Comparison of ENCODE assay signal across 12 cellular contexts in the genomic region with DNA sequence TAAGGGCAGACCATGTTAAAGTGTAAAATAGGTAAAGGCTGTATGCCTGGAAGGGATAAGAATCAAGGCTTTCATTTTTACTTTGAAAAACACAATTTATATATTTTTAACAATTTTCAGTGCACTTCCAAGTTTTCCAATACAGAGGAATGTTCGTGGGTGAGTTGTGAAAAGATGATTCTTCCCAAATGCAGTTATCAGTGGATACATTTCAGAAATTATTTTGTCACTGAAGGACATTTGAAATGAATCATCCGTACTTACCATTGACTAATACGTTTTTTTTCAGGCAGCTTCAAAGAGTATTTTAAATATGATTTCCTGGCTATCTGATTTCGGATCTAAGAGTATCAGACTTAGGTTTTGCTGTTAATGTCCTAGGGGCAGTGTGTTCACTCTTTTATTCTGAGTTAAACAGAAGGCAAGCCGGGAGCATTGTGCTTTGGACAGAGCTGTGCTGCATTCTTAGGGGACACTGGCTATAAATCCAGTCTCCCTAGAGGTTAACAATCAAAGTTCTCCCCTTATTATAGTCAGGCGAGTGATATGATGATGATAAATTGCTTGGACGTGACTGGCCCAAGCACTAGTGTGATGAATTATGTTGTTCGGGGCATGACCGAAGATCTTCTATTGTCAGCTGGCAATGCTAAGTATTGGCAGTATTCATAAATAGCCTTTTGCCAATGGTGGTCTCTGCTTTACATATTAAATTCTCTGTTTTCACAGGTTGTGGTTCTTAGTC. TPM values are rescaled to one million over a fixed set of nuclear protein-coding genes. Genes with fewer than 3 reads are reported as not detected.
A peak's percentile ranks its signal among the peaks of the same experiment; 100 is the strongest.
DNase-seq lines count a peak whose midpoint lies in the region; ATAC-seq and TF ChIP-seq lines count a peak whose summit lies in the region.
"Had no signal": no experiment of that assay in that cellular context is flagged by ENCODE, and none has a peak within 500 bp of the region (broad histone marks: within the 10 kb centered on the region; RNA-seq: fewer than 3 reads in every experiment).

No MANE protein-coding gene starts in this region.

- no peak for TF ChIP-seq EP300 in stomach (IDR thresholded peaks at IDR 0.05)

- H3K4me3 ChIP-seq in fibroblast of villous mesenchyme (ENCODE audit: low read depth, low read length) (no peak overlapping the region), stomach (peak overlapping the region in 2 of 4 donors; percentile 5 to 62)
- H3K4me3 ChIP-seq: uterus had no signal

- no peaks in the 10 kb centered on the region for H3K27me3 ChIP-seq in stomach
- H3K27me3 ChIP-seq: uterus had no signal

- peaks cover 33 to 54% (median 41%) of the 10 kb centered on the region in 4 donors for H3K4me1 ChIP-seq in stomach
- H3K4me1 ChIP-seq: uterus had no signal

- intact Hi-C loops in activated CD8-positive, alpha-beta T cell treated with anti-CD3 and anti-CD28 coated beads for 36 hours (cut with micrococcal nuclease) = no loop called here
- intact Hi-C loops in stomach (cut with DNase I; ENCODE audit: low total_unique reads) = no loop called here

- no peak for TF ChIP-seq POLR2A in stomach (IDR thresholded peaks at IDR 0.05)

- H3K27me3 Mint-ChIP-seq in activated CD8-positive, alpha-beta T cell treated with anti-CD3 and anti-CD28 coated beads for 36 hours = no peaks in the 10 kb centered on the region
- H3K27me3 Mint-ChIP-seq in activated CD8-positive, alpha-beta T cell treated with anti-CD3 and anti-CD28 coated beads, Interleukin-2, amount 10 ng/mL, durations not matched to agents 7 days and 5 days (ENCODE audit: low read depth) = no peaks in the 10 kb centered on the region
- H3K27me3 Mint-ChIP-seq in T-helper 17 cell = no peaks in the 10 kb centered on the region
- H3K27me3 Mint-ChIP-seq: B cell had no signal

- CTCF ChIA-PET in activated CD8-positive, alpha-beta T cell treated with anti-CD3 and anti-CD28 coated beads for 36 hours (lab: Charles Lee) = no interaction called here
- CTCF ChIA-PET in activated CD8-positive, alpha-beta T cell treated with anti-CD3 and anti-CD28 coated beads, Interleukin-2, amount 10 ng/mL, durations not matched to agents 7 days and 5 days (lab: Charles Lee) = no interaction called here

- H3K27ac Mint-ChIP-seq in activated CD8-positive, alpha-beta T cell treated with anti-CD3 and anti-CD28 coated beads for 36 hours = peak overlapping the region; percentile 57
- no peak overlapping the region for H3K27ac Mint-ChIP-seq in activated CD8-positive, alpha-beta T cell treated with anti-CD3 and anti-CD28 coated beads, Interleukin-2, amount 10 ng/mL, durations not matched to agents 7 days and 5 days
- peak overlapping the region; percentile 62 for H3K27ac Mint-ChIP-seq in T-helper 17 cell
- H3K27ac Mint-ChIP-seq: B cell had no signal

- H3K4me3 Mint-ChIP-seq in activated CD8-positive, alpha-beta T cell treated with anti-CD3 and anti-CD28 coated beads for 36 hours = peak overlapping the region; percentile 9
- no peak overlapping the region for H3K4me3 Mint-ChIP-seq in activated CD8-positive, alpha-beta T cell treated with anti-CD3 and anti-CD28 coated beads, Interleukin-2, amount 10 ng/mL, durations not matched to agents 7 days and 5 days
- peak overlapping the region; percentile 36 for H3K4me3 Mint-ChIP-seq in T-helper 17 cell

- peak overlapping the region in 4 of 5 donors; percentile 75 to 92 (median 78) for H3K27ac ChIP-seq in stomach
- H3K27ac ChIP-seq: HL-60, uterus had no signal

- POLR2A ChIA-PET in activated CD8-positive, alpha-beta T cell treated with anti-CD3 and anti-CD28 coated beads for 36 hours (lab: Charles Lee) = interaction anchor here (0.6 kb wide), 1 partner anchor 563 kb away, joined by 3 read pairs; no protein-coding TSS in a partner anchor
- POLR2A ChIA-PET in activated CD8-positive, alpha-beta T cell treated with anti-CD3 and anti-CD28 coated beads, Interleukin-2, amount 10 ng/mL, durations not matched to agents 7 days and 5 days (lab: Charles Lee) = no interaction called here

- ATAC-seq in activated CD8-positive, alpha-beta T cell treated with anti-CD3 and anti-CD28 coated beads for 36 hours = no peak
- ATAC-seq in activated CD8-positive, alpha-beta T cell treated with anti-CD3 and anti-CD28 coated beads, Interleukin-2, amount 10 ng/mL, durations not matched to agents 7 days and 5 days = no peak
- ATAC-seq in T-helper 17 cell (no peak), GM18520 (IDR thresholded peaks at IDR 0.05; ENCODE audit: unreplicated experiment) (no peak)

- H3K9me3 ChIP-seq in T-helper 17 cell (ENCODE audit: control insufficient read depth, low read length, poor library complexity, severe bottlenecking) (no peaks in the 10 kb centered on the region), stomach (no peaks in the 10 kb centered on the region)
- H3K9me3 ChIP-seq: uterus had no signal

- peaks cover 0 to 20% (median 20%) of the 10 kb centered on the region in 4 donors for H3K36me3 ChIP-seq in stomach
- H3K36me3 ChIP-seq: uterus had no signal

- DNase-seq in activated CD8-positive, alpha-beta T cell treated with anti-CD3 and anti-CD28 coated beads for 36 hours = no peak
- no peak for DNase-seq in activated CD8-positive, alpha-beta T cell treated with anti-CD3 and anti-CD28 coated beads, Interleukin-2, amount 10 ng/mL, durations not matched to agents 7 days and 5 days
- DNase-seq in T-helper 17 cell (no peak), fibroblast of villous mesenchyme (ENCODE audit: low read depth) (peak; percentile 10), stomach (no peak), NCI-H526 (lab: John Stamatoyannopoulos, UW) (no peak), islet precursor cell (no peak)
- DNase-seq: NCI-H2081 treated with DMSO at 0.1 percent for 48 hours, uterus had no signal

- 53 to 61% (median 56%) methylated on average over 9 of the region's 9 CpGs for WGBS in stomach, 5 donors

- no peaks in the 10 kb centered on the region for H3K9me3 Mint-ChIP-seq in activated CD8-positive, alpha-beta T cell treated with anti-CD3 and anti-CD28 coated beads for 36 hours
- H3K9me3 Mint-ChIP-seq in activated CD8-positive, alpha-beta T cell treated with anti-CD3 and anti-CD28 coated beads, Interleukin-2, amount 10 ng/mL, durations not matched to agents 7 days and 5 days (ENCODE audit: insufficient read depth) = no peaks in the 10 kb centered on the region

- H3K36me3 Mint-ChIP-seq in activated CD8-positive, alpha-beta T cell treated with anti-CD3 and anti-CD28 coated beads for 36 hours (ENCODE audit: low read depth) = peaks cover 67% of the 10 kb centered on the region
- peaks cover 47% of the 10 kb centered on the region for H3K36me3 Mint-ChIP-seq in activated CD8-positive, alpha-beta T cell treated with anti-CD3 and anti-CD28 coated beads, Interleukin-2, amount 10 ng/mL, durations not matched to agents 7 days and 5 days (ENCODE audit: low read depth)
- peaks cover 3% of the 10 kb centered on the region for H3K36me3 Mint-ChIP-seq in T-helper 17 cell (ENCODE audit: low read depth)

- peaks cover 45% of the 10 kb centered on the region for H3K4me1 Mint-ChIP-seq in activated CD8-positive, alpha-beta T cell treated with anti-CD3 and anti-CD28 coated beads for 36 hours (ENCODE audit: low read depth)
- H3K4me1 Mint-ChIP-seq in activated CD8-positive, alpha-beta T cell treated with anti-CD3 and anti-CD28 coated beads, Interleukin-2, amount 10 ng/mL, durations not matched to agents 7 days and 5 days (ENCODE audit: low read depth) = peaks cover 41% of the 10 kb centered on the region
- peaks cover 43% of the 10 kb centered on the region for H3K4me1 Mint-ChIP-seq in T-helper 17 cell

- no peak for TF ChIP-seq CTCF in activated CD8-positive, alpha-beta T cell treated with anti-CD3 and anti-CD28 coated beads for 36 hours (IDR thresholded peaks at IDR 0.05)
- no peak for TF ChIP-seq CTCF in fibroblast of villous mesenchyme (IDR thresholded peaks at IDR 0.05; ENCODE audit: insufficient read depth, low read depth, low read length)
- TF ChIP-seq CTCF in stomach (IDR thresholded peaks at IDR 0.05) = no peak

RNA-seq across cellular contexts. Expression of a gene that starts 4.5 kb away (rescaled TPM):
- total RNA-seq in activated CD8-positive, alpha-beta T cell treated with anti-CD3 and anti-CD28 coated beads for 36 hours = 10 to 100 TPM; 22.1 to 23.3 TPM
- 10 to 100 TPM; 12.8 to 14.1 TPM for total RNA-seq in activated CD8-positive, alpha-beta T cell treated with anti-CD3 and anti-CD28 coated beads, Interleukin-2, amount 10 ng/mL, durations not matched to agents 7 days and 5 days
- total RNA-seq in T-helper 17 cell = 10 to 100 TPM; 14.0 to 18.1 TPM
- 5.6 and 7.4 TPM in 2 replicates for total RNA-seq in fibroblast of villous mesenchyme
- total RNA-seq in stomach = 10 to 100 TPM in 3 of 5 donors, 1 to 10 TPM in 2; 2.2 to 33.8 (median 25.8) TPM
- polyA plus RNA-seq in stomach = 10 to 100 TPM in 1 of 3 donors, 1 to 10 TPM in 2; 4.4 to 40.2 (median 8.8) TPM
